ENCODE assay signal across 16 cellular contexts in the genomic region with DNA sequence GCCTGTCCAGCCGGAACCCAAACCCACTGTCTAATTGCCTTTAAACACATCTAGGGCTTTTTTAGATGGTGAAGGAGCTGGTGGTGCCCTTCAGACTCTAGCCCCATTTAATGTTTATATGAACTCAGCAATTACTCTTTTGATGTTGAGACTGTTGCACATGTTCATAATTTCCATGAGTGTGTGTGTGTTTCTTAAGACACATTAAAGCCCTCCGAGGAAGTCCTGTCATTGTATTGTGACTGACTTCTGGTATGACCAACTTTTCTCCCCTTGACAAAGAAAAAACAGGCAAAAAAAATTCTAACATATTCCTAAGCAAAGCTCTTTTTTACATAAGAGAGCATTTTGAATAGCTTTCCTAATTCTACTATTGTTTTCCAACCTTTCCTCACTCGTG.
DNase-seq lines count a peak whose midpoint lies in the region; ATAC-seq and TF ChIP-seq lines count a peak whose summit lies in the region.
"Had no signal": no experiment of that assay in that cellular context is flagged by ENCODE, and none has a peak within 500 bp of the region (broad histone marks: within the 10 kb centered on the region; RNA-seq: fewer than 3 reads in every experiment).

No MANE protein-coding gene starts in this region.

- H3K27ac Mint-ChIP-seq in activated T-cell treated with anti-CD3 and anti-CD28 coated beads, Interleukin-2, amount 50 U/mL, for 24 hours = peak overlapping the region; percentile 7
- peak overlapping the region; percentile 83 for H3K27ac Mint-ChIP-seq in T-helper 17 cell
- H3K27ac Mint-ChIP-seq in chondrocyte (ENCODE audit: unreplicated experiment) = no peak overlapping the region
- no peak overlapping the region for H3K27ac Mint-ChIP-seq in activated T-helper 1 cell treated with anti-CD3 and anti-CD28 coated beads, Interleukin-12 subunit alpha, Interleukin-12 subunit beta, Interleukin-2, Interleukin-4 antibody, amounts not matched to agents 30 ng/mL and 10 ng/mL and 1 ng/mL, durations not matched to agents 14 hours and 24 hours and 36 hours

- no peak for DNase-seq in activated T-cell treated with anti-CD3 and anti-CD28 coated beads, Interleukin-2, amount 50 U/mL, for 24 hours
- no peak for DNase-seq in activated T-cell treated with anti-CD3 and anti-CD28 coated beads, Interleukin-2, amount 50 U/mL, for 4 hours
- DNase-seq in T-helper 17 cell = no peak
- DNase-seq in esophagus muscularis mucosa (ENCODE audit: extremely low spot score) = no peak
- DNase-seq in stomach = no peak
- no peak for DNase-seq in chondrocyte (ENCODE audit: low spot score)
- no peak for DNase-seq in activated T-helper 1 cell treated with anti-CD3 and anti-CD28 coated beads, Interleukin-12 subunit alpha, Interleukin-12 subunit beta, Interleukin-2, Interleukin-4 antibody, amounts not matched to agents 30 ng/mL and 10 ng/mL and 1 ng/mL, durations not matched to agents 14 hours and 24 hours and 36 hours (ENCODE audit: low spot score)
- DNase-seq in activated effector memory CD4-positive, alpha-beta T cell treated with Interleukin-2 at 50 U/mL for 16 hours = no peak
- DNase-seq: Caco-2, DMS53, GM23248, MV-4-11, NCI-H1417 treated with DMSO at 0.1 percent for 48 hours, NCI-H2081 treated with DMSO at 0.1 percent for 48 hours, NCI-H524 had no signal

- H3K27me3 Mint-ChIP-seq in activated T-cell treated with anti-CD3 and anti-CD28 coated beads, Interleukin-2, amount 50 U/mL, for 24 hours = no peaks in the 10 kb centered on the region
- H3K27me3 Mint-ChIP-seq in activated T-cell treated with anti-CD3 and anti-CD28 coated beads, Interleukin-2, amount 50 U/mL, for 4 hours (ENCODE audit: low read depth) = no peaks in the 10 kb centered on the region
- H3K27me3 Mint-ChIP-seq in T-helper 17 cell (no peaks in the 10 kb centered on the region), chondrocyte (ENCODE audit: low read depth) (no peaks in the 10 kb centered on the region)
- no peaks in the 10 kb centered on the region for H3K27me3 Mint-ChIP-seq in activated T-helper 1 cell treated with anti-CD3 and anti-CD28 coated beads, Interleukin-12 subunit alpha, Interleukin-12 subunit beta, Interleukin-2, Interleukin-4 antibody, amounts not matched to agents 30 ng/mL and 10 ng/mL and 1 ng/mL, durations not matched to agents 14 hours and 24 hours and 36 hours (ENCODE audit: insufficient read depth)
- H3K27me3 Mint-ChIP-seq: IgD-negative memory B cell had no signal

- H3K4me1 Mint-ChIP-seq in activated T-cell treated with anti-CD3 and anti-CD28 coated beads, Interleukin-2, amount 50 U/mL, for 24 hours (ENCODE audit: low read depth) = peaks cover 22% of the 10 kb centered on the region
- peaks cover 2% of the 10 kb centered on the region for H3K4me1 Mint-ChIP-seq in activated T-cell treated with anti-CD3 and anti-CD28 coated beads, Interleukin-2, amount 50 U/mL, for 4 hours (ENCODE audit: low read depth)
- peaks cover 5% of the 10 kb centered on the region for H3K4me1 Mint-ChIP-seq in T-helper 17 cell
- H3K4me1 Mint-ChIP-seq in chondrocyte (ENCODE audit: low read depth) = peaks cover 21% of the 10 kb centered on the region
- H3K4me1 Mint-ChIP-seq in activated T-helper 1 cell treated with anti-CD3 and anti-CD28 coated beads, Interleukin-12 subunit alpha, Interleukin-12 subunit beta, Interleukin-2, Interleukin-4 antibody, amounts not matched to agents 30 ng/mL and 10 ng/mL and 1 ng/mL, durations not matched to agents 14 hours and 24 hours and 36 hours (ENCODE audit: low read depth) = no peaks in the 10 kb centered on the region
- H3K4me1 Mint-ChIP-seq: IgD-negative memory B cell had no signal

- no peak for ATAC-seq in activated T-cell treated with anti-CD3 and anti-CD28 coated beads, Interleukin-2, amount 50 U/mL, for 4 hours
- ATAC-seq in T-helper 17 cell = no peak

- H3K36me3 Mint-ChIP-seq in activated T-cell treated with anti-CD3 and anti-CD28 coated beads, Interleukin-2, amount 50 U/mL, for 24 hours (ENCODE audit: low read depth) = peaks cover 72% of the 10 kb centered on the region
- peaks cover 35% of the 10 kb centered on the region for H3K36me3 Mint-ChIP-seq in activated T-cell treated with anti-CD3 and anti-CD28 coated beads, Interleukin-2, amount 50 U/mL, for 4 hours (ENCODE audit: insufficient read depth)
- H3K36me3 Mint-ChIP-seq in T-helper 17 cell (ENCODE audit: low read depth) (peaks cover 18% of the 10 kb centered on the region), chondrocyte (ENCODE audit: low read depth) (peaks cover 25% of the 10 kb centered on the region)
- peaks cover 26% of the 10 kb centered on the region for H3K36me3 Mint-ChIP-seq in activated T-helper 1 cell treated with anti-CD3 and anti-CD28 coated beads, Interleukin-12 subunit alpha, Interleukin-12 subunit beta, Interleukin-2, Interleukin-4 antibody, amounts not matched to agents 30 ng/mL and 10 ng/mL and 1 ng/mL, durations not matched to agents 14 hours and 24 hours and 36 hours (ENCODE audit: low read depth)

- no peak for TF ChIP-seq EP300 in esophagus muscularis mucosa (IDR thresholded peaks at IDR 0.05)
- TF ChIP-seq EP300 in stomach (IDR thresholded peaks at IDR 0.05) = no peak

- no peak for TF ChIP-seq CTCF in esophagus muscularis mucosa (IDR thresholded peaks at IDR 0.05)
- no peak for TF ChIP-seq CTCF in stomach (IDR thresholded peaks at IDR 0.05)
- TF ChIP-seq CTCF in chondrocyte (IDR thresholded peaks at IDR 0.05) = no peak

- no peaks in the 10 kb centered on the region for H3K27me3 ChIP-seq in esophagus muscularis mucosa
- H3K27me3 ChIP-seq in stomach = no peaks in the 10 kb centered on the region

- no peaks in the 10 kb centered on the region for H3K9me3 Mint-ChIP-seq in activated T-cell treated with anti-CD3 and anti-CD28 coated beads, Interleukin-2, amount 50 U/mL, for 24 hours
- no peaks in the 10 kb centered on the region for H3K9me3 Mint-ChIP-seq in activated T-cell treated with anti-CD3 and anti-CD28 coated beads, Interleukin-2, amount 50 U/mL, for 4 hours
- H3K9me3 Mint-ChIP-seq in chondrocyte (ENCODE audit: low read depth) = no peaks in the 10 kb centered on the region
- no peaks in the 10 kb centered on the region for H3K9me3 Mint-ChIP-seq in activated T-helper 1 cell treated with anti-CD3 and anti-CD28 coated beads, Interleukin-12 subunit alpha, Interleukin-12 subunit beta, Interleukin-2, Interleukin-4 antibody, amounts not matched to agents 30 ng/mL and 10 ng/mL and 1 ng/mL, durations not matched to agents 14 hours and 24 hours and 36 hours
- H3K9me3 Mint-ChIP-seq: IgD-negative memory B cell had no signal

- 73% methylated on average over 3 of the region's 3 CpGs for WGBS in esophagus muscularis mucosa
- 73 to 85% (median 82%) methylated on average over 3 of the region's 3 CpGs for WGBS in stomach, 5 donors

- no peak overlapping the region for H3K4me3 Mint-ChIP-seq in activated T-cell treated with anti-CD3 and anti-CD28 coated beads, Interleukin-2, amount 50 U/mL, for 24 hours
- no peak overlapping the region for H3K4me3 Mint-ChIP-seq in activated T-cell treated with anti-CD3 and anti-CD28 coated beads, Interleukin-2, amount 50 U/mL, for 4 hours
- H3K4me3 Mint-ChIP-seq in T-helper 17 cell (no peak overlapping the region), chondrocyte (ENCODE audit: unreplicated experiment) (no peak overlapping the region)
- no peak overlapping the region for H3K4me3 Mint-ChIP-seq in activated T-helper 1 cell treated with anti-CD3 and anti-CD28 coated beads, Interleukin-12 subunit alpha, Interleukin-12 subunit beta, Interleukin-2, Interleukin-4 antibody, amounts not matched to agents 30 ng/mL and 10 ng/mL and 1 ng/mL, durations not matched to agents 14 hours and 24 hours and 36 hours

- no peak overlapping the region for H3K4me3 ChIP-seq in esophagus muscularis mucosa
- H3K4me3 ChIP-seq in stomach = no peak overlapping the region
- H3K4me3 ChIP-seq: GM23248 had no signal

- H3K27ac ChIP-seq in esophagus muscularis mucosa (replicated peaks in 1 of 4) (peak overlapping the region; percentile 15 to 68 (median 54)), stomach (peak overlapping the region in 3 of 5 donors; percentile 48 to 78 (median 71))
- H3K27ac ChIP-seq: GM23248 had no signal

- TF ChIP-seq POLR2A in esophagus muscularis mucosa (IDR thresholded peaks at IDR 0.05; ENCODE audit: low read depth) = no peak
- no peak for TF ChIP-seq POLR2A in stomach (IDR thresholded peaks at IDR 0.05)

- H3K9me3 ChIP-seq in T-helper 17 cell (ENCODE audit: control insufficient read depth, low read length, poor library complexity, severe bottlenecking) (no peaks in the 10 kb centered on the region), esophagus muscularis mucosa (no peaks in the 10 kb centered on the region), stomach (no peaks in the 10 kb centered on the region)
- H3K9me3 ChIP-seq: Caco-2 had no signal

- H3K36me3 ChIP-seq in esophagus muscularis mucosa = peaks cover 14 to 89% (median 73%) of the 10 kb centered on the region in 4 donors
- peaks cover 36 to 94% (median 80%) of the 10 kb centered on the region in 4 donors for H3K36me3 ChIP-seq in stomach

- H3K4me1 ChIP-seq in esophagus muscularis mucosa = peaks cover 5 to 56% (median 47%) of the 10 kb centered on the region in 4 donors
- peaks cover 37 to 58% (median 48%) of the 10 kb centered on the region in 4 donors for H3K4me1 ChIP-seq in stomach

- intact Hi-C loops in esophagus muscularis mucosa (cut with DNase I) = loop anchor here (5.0 kb wide), 1 partner anchor 93 kb away; a partner anchor contains a TSS
- intact Hi-C loops in stomach (cut with DNase I; ENCODE audit: low total_unique reads) = no loop called here
- intact Hi-C loops in activated T-helper 1 cell treated with anti-CD3 and anti-CD28 coated beads, Interleukin-12 subunit alpha, Interleukin-12 subunit beta, Interleukin-2, Interleukin-4 antibody, amounts not matched to agents 30 ng/mL and 10 ng/mL and 1 ng/mL, durations not matched to agents 14 hours and 24 hours and 36 hours (cut with micrococcal nuclease) = no loop called here

Comparison
In these comparisons a context has a peak if more than half of its experiments do, and no peak if none do; other contexts are left out.
1. H3K27ac Mint-ChIP-seq: peak in activated T-cell treated with anti-CD3 and anti-CD28 coated beads, Interleukin-2, amount 50 U/mL, for 24 hours (single experiment) and T-helper 17 cell (single experiment); none in chondrocyte (single experiment) and activated T-helper 1 cell treated with anti-CD3 and anti-CD28 coated beads, Interleukin-12 subunit alpha, Interleukin-12 subunit beta, Interleukin-2, Interleukin-4 antibody, amounts not matched to agents 30 ng/mL and 10 ng/mL and 1 ng/mL, durations not matched to agents 14 hours and 24 hours and 36 hours (single experiment).